Comparison of ENCODE assay signal across 9 cellular contexts in genomic region chr21:46366966-46367365, GRCh38.
"Had no signal": no experiment of that assay in that cellular context is flagged by ENCODE, and none has a peak within 500 bp of the region (broad histone marks: within the 10 kb centered on the region; RNA-seq: fewer than 3 reads in every experiment).

No MANE protein-coding gene starts in this region.

- H3K4me1 ChIP-seq: HAP-1 had no signal

- H3K9ac ChIP-seq: GM23248 had no signal

- H3K9me3 Mint-ChIP-seq: HFFc6, IgD-negative memory B cell had no signal

- DNase-seq: GM23248, GOT3, H7, HFFc6 had no signal

- H3K9me3 ChIP-seq: HAP-1 had no signal

- H2AFZ ChIP-seq: GM23248 had no signal

- H3K27ac Mint-ChIP-seq: HFFc6 had no signal

- H3K27me3 Mint-ChIP-seq: IgD-negative memory B cell had no signal

- H3K36me3 Mint-ChIP-seq: IgD-negative memory B cell had no signal

- ATAC-seq: HCT116, HepG2 had no signal

- FAIRE-seq: HepG2 had no signal

- H3K4me3 ChIP-seq: GM23248, HAP-1 had no signal

- H3K27ac ChIP-seq: GM23248, HL-60 had no signal

- H3K4me3 Mint-ChIP-seq: HFFc6 had no signal
